ENCODE assay signal across 21 cellular contexts in the genomic region with DNA sequence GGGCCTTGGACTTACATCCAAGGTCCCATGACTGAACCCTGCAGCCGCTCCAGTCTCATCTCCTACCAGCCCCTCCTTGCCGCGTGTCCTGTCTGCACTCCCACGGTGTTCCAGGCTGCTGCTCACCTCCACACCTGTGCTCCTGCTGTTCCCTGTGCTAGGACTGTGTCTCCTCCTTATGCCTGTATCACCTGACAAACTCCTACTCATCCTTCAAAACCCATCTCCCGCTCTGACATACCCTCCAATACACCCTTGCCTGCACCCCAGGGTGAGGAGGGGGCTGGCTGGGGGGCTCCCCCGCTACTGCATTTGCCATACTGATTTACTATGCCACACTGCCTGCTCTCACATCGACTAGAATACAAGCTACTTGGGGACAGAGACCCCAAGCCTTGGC. TPM values are rescaled to one million over a fixed set of nuclear protein-coding genes. Genes with fewer than 3 reads are reported as not detected.
"Had no signal": no experiment of that assay in that cellular context is flagged by ENCODE, and none has a peak within 500 bp of the region (broad histone marks: within the 10 kb centered on the region; RNA-seq: fewer than 3 reads in every experiment).

No MANE protein-coding gene starts in this region.

- H3K36me3 ChIP-seq: cardiac muscle cell, esophagus muscularis mucosa, gastroesophageal sphincter, heart left ventricle, left lung, pancreas, thyroid gland had no signal

- H3K27ac Mint-ChIP-seq: activated naive CD4-positive, alpha-beta T cell treated with anti-CD3 and anti-CD28 coated beads for 36 hours; activated T-cell treated with anti-CD3 and anti-CD28 coated beads, Interleukin-2, amount 50 U/mL, for 24 hours; dendritic cell treated with granulocyte-macrophage colony-stimulating factor and Interleukin-4, amounts not matched to agents 40 ng/mL and 50 ng/mL, for 4 days had no signal

- ATAC-seq: activated CD4-positive, CD25-positive, alpha-beta regulatory T cell treated with anti-CD3 and anti-CD28 coated beads, Interleukin-2, amount 50 U/mL, for 24 hours; gastroesophageal sphincter; heart left ventricle; left lung; pancreas; sciatic nerve had no signal

- H3K9me3 Mint-ChIP-seq: activated naive CD4-positive, alpha-beta T cell treated with anti-CD3 and anti-CD28 coated beads for 36 hours; activated T-cell treated with anti-CD3 and anti-CD28 coated beads, Interleukin-2, amount 50 U/mL, for 24 hours; dendritic cell treated with granulocyte-macrophage colony-stimulating factor and Interleukin-4, amounts not matched to agents 40 ng/mL and 50 ng/mL, for 4 days; neural crest cell had no signal

- H3K9me3 ChIP-seq: esophagus muscularis mucosa, gastroesophageal sphincter, heart left ventricle, left lung, pancreas, thyroid gland had no signal

- H3K4me3 Mint-ChIP-seq: activated naive CD4-positive, alpha-beta T cell treated with anti-CD3 and anti-CD28 coated beads for 36 hours; activated T-cell treated with anti-CD3 and anti-CD28 coated beads, Interleukin-2, amount 50 U/mL, for 24 hours; dendritic cell treated with granulocyte-macrophage colony-stimulating factor and Interleukin-4, amounts not matched to agents 40 ng/mL and 50 ng/mL, for 4 days; neural crest cell had no signal

- FAIRE-seq: endothelial cell of umbilical vein, pancreas had no signal

- H3K4me1 ChIP-seq: pancreas had no signal

- H3K4me2 ChIP-seq: smooth muscle cell had no signal

- H3K4me3 ChIP-seq: cardiac muscle cell, esophagus muscularis mucosa, gastroesophageal sphincter, heart left ventricle, left lung, pancreas, smooth muscle cell, thyroid gland had no signal

- DNase-seq: activated naive CD4-positive, alpha-beta T cell treated with anti-CD3 and anti-CD28 coated beads for 36 hours; activated T-cell treated with anti-CD3 and anti-CD28 coated beads, Interleukin-2, amount 50 U/mL, for 24 hours; effector CD8-positive, alpha-beta T cell; heart left ventricle; left lung; midbrain; pancreas; stimulated activated CD4-positive, alpha-beta T cell treated with anti-CD3 and anti-CD28 coated beads, Interleukin-4, amount 100 ng/mL, for 1 hour; T-helper 1 cell; T1000; thyroid gland had no signal

- H3K27ac ChIP-seq: cardiac muscle cell, esophagus muscularis mucosa, left lung, pancreas, thyroid gland had no signal

- H3K27me3 ChIP-seq: cardiac muscle cell, pancreas, thyroid gland had no signal

RNA-seq across cellular contexts. Expression of a gene that starts 53.6 kb away (rescaled TPM):
- total RNA-seq: activated naive CD4-positive, alpha-beta T cell treated with anti-CD3 and anti-CD28 coated beads for 36 hours; endothelial cell of umbilical vein; lung microvascular endothelial cell had no signal
